11 cellular contexts compared by ENCODE assay signal in the genomic region with DNA sequence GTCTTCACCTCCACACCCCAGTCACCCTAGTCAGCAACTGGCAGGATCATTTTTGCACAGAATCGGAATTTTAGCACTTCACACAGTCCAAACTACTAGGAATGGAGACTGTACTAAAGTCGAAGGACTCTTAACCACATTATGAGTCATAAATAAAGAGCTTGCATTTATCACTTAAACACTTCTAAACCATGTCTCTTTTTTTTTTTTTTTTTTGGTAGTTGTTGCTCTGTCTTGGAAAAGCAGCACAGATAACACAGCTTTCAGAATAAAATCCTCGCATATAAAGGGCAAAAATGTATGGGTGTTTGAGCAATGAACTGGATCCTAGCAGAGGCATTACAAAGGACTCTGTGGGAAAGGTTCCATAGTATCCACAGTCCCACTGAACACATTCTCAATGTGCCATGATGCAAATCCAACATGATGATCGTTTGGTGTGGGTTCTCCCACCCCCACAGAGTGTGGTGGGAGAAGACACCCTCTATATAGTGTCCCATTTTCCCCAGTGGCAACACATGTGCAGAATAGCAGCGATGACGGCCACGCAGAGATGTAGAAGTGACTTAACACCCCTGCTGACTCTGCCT. TPM values are rescaled to one million over a fixed set of nuclear protein-coding genes. Genes with fewer than 3 reads are reported as not detected.
DNase-seq lines count a peak whose midpoint lies in the region; ATAC-seq, FAIRE-seq and TF ChIP-seq lines count a peak whose summit lies in the region.
"Had no signal": no experiment of that assay in that cellular context is flagged by ENCODE, and none has a peak within 500 bp of the region (broad histone marks: within the 10 kb centered on the region; RNA-seq: fewer than 3 reads in every experiment).

No MANE protein-coding gene starts in this region.

- CTCF ChIA-PET in activated naive CD4-positive, alpha-beta T cell treated with anti-CD3 and anti-CD28 coated beads for 36 hours (lab: Charles Lee) = no interaction called here

- peak overlapping the region; percentile 78 for H3K9ac ChIP-seq in astrocyte (ENCODE audit: low read length)

- H3K27ac Mint-ChIP-seq in astrocyte (ENCODE audit: unreplicated experiment) = peak overlapping the region; percentile 96
- H3K27ac Mint-ChIP-seq in activated naive CD4-positive, alpha-beta T cell treated with anti-CD3 and anti-CD28 coated beads for 36 hours = no peak overlapping the region

- H3K4me3 ChIP-seq in astrocyte (ENCODE audit: insufficient read depth, low read depth, low read length) = peak overlapping the region; percentile 40
- no peak overlapping the region for H3K4me3 ChIP-seq in uterus
- H3K4me3 ChIP-seq: HAP-1 had no signal

- H3K27me3 ChIP-seq in astrocyte (ENCODE audit: insufficient read depth, low read length) (no peaks in the 10 kb centered on the region), uterus (no peaks in the 10 kb centered on the region)

- peak; percentile 20 for FAIRE-seq in astrocyte (lab: Jason Lieb, UNC)

- no peaks in the 10 kb centered on the region for H4K20me1 ChIP-seq in astrocyte (ENCODE audit: insufficient read depth, low read length)

- H3K4me1 ChIP-seq in astrocyte (ENCODE audit: insufficient read depth, low read length) = peaks cover 56% of the 10 kb centered on the region
- H3K4me1 ChIP-seq in uterus = peaks cover 8 to 16% of the 10 kb centered on the region in 2 donors

- no peak overlapping the region for H2AFZ ChIP-seq in astrocyte (ENCODE audit: low read depth, low read length)

- peaks cover 65% of the 10 kb centered on the region for H3K4me1 Mint-ChIP-seq in astrocyte (ENCODE audit: low read depth, unreplicated experiment)
- H3K4me1 Mint-ChIP-seq in activated naive CD4-positive, alpha-beta T cell treated with anti-CD3 and anti-CD28 coated beads for 36 hours (ENCODE audit: low read depth) = peaks cover 11% of the 10 kb centered on the region

- H3K27me3 Mint-ChIP-seq in astrocyte (ENCODE audit: low read depth, unreplicated experiment) = no peaks in the 10 kb centered on the region
- H3K27me3 Mint-ChIP-seq in activated naive CD4-positive, alpha-beta T cell treated with anti-CD3 and anti-CD28 coated beads for 36 hours (ENCODE audit: low read depth) = peaks cover 3% of the 10 kb centered on the region

- H3K27ac ChIP-seq in astrocyte (ENCODE audit: low read depth, low read length) = peak overlapping the region; percentile 93
- peak overlapping the region; percentile 38 to 66 for H3K27ac ChIP-seq in uterus
- H3K27ac ChIP-seq: 22Rv1 had no signal

- intact Hi-C loops in uterus (cut with DNase I; ENCODE audit: low total_unique reads) = no loop called here
- intact Hi-C loops in activated naive CD4-positive, alpha-beta T cell treated with anti-CD3 and anti-CD28 coated beads for 36 hours (cut with micrococcal nuclease) = no loop called here

- peaks cover 21% of the 10 kb centered on the region for H3K36me3 Mint-ChIP-seq in astrocyte (ENCODE audit: low read depth, unreplicated experiment)
- H3K36me3 Mint-ChIP-seq in activated naive CD4-positive, alpha-beta T cell treated with anti-CD3 and anti-CD28 coated beads for 36 hours (ENCODE audit: low read depth) = peaks cover 1% of the 10 kb centered on the region

- H3K36me3 ChIP-seq in astrocyte (ENCODE audit: insufficient read depth, low read length) (no peaks in the 10 kb centered on the region), uterus (no peaks in the 10 kb centered on the region)
- H3K36me3 ChIP-seq: HAP-1 had no signal

- no peak for DNase-seq in activated CD4-positive, CD25-positive, alpha-beta regulatory T cell (lab: John Stamatoyannopoulos, UW)
- peak; percentile 93 for DNase-seq in astrocyte (ENCODE audit: low read depth)
- peak; percentile 80 for DNase-seq in glomerular visceral epithelial cell (ENCODE audit: extremely low spot score)
- DNase-seq in uterus = no peak
- DNase-seq in mesenteric fat pad (ENCODE audit: low spot score) = no peak
- no peak for DNase-seq in activated naive CD4-positive, alpha-beta T cell treated with anti-CD3 and anti-CD28 coated beads for 36 hours
- DNase-seq: NCI-H1436 treated with DMSO at 0.1 percent for 48 hours had no signal

- no peaks in the 10 kb centered on the region for H3K9me3 Mint-ChIP-seq in astrocyte (ENCODE audit: unreplicated experiment)
- no peaks in the 10 kb centered on the region for H3K9me3 Mint-ChIP-seq in activated naive CD4-positive, alpha-beta T cell treated with anti-CD3 and anti-CD28 coated beads for 36 hours

- TF ChIP-seq POLR2A in uterus (IDR thresholded peaks at IDR 0.05) = no peak

- no peak overlapping the region for H3K4me3 Mint-ChIP-seq in astrocyte (ENCODE audit: unreplicated experiment)
- no peak overlapping the region for H3K4me3 Mint-ChIP-seq in activated naive CD4-positive, alpha-beta T cell treated with anti-CD3 and anti-CD28 coated beads for 36 hours

- H3K9me3 ChIP-seq in astrocyte (ENCODE audit: insufficient read depth, low read depth, low read length) = no peaks in the 10 kb centered on the region
- no peaks in the 10 kb centered on the region for H3K9me3 ChIP-seq in uterus
- H3K9me3 ChIP-seq: HAP-1 had no signal

- peak overlapping the region; percentile 81 for H3K4me2 ChIP-seq in astrocyte (ENCODE audit: low read length)

- ATAC-seq in activated CD4-positive, CD25-positive, alpha-beta regulatory T cell treated with anti-CD3 and anti-CD28 coated beads, Interleukin-2, amount 50 U/mL, for 24 hours = peak; percentile 30 to 35
- no peak for ATAC-seq in GM21576 (IDR thresholded peaks at IDR 0.05; ENCODE audit: unreplicated experiment)

- peaks cover 69% of the 10 kb centered on the region for H3K79me2 ChIP-seq in astrocyte (ENCODE audit: insufficient read depth, low read length)

- TF ChIP-seq CTCF in astrocyte (IDR thresholded peaks at IDR 0.05; ENCODE audit: insufficient read depth, low read depth, low read length) (no peak), uterus (IDR thresholded peaks at IDR 0.05) (no peak)

RNA-seq across cellular contexts. Expression of gene FOXP1, which starts 47.1 kb away (rescaled TPM):
- total RNA-seq in astrocyte (107 and 124 TPM in 2 replicates), uterus (100 to 1,000 TPM in 3 of 4 donors, 10 to 100 TPM in 1; 54.2 to 152 (median 129) TPM), mesenteric fat pad (74.2 TPM)
- 10 to 100 TPM; 95.2 to 97.4 TPM for total RNA-seq in activated naive CD4-positive, alpha-beta T cell treated with anti-CD3 and anti-CD28 coated beads for 36 hours

Comparison
In these comparisons a context has a peak if more than half of its experiments do, and no peak if none do; other contexts are left out.
1. DNase-seq: peak in astrocyte (single experiment) and glomerular visceral epithelial cell (single experiment); none in activated CD4-positive, CD25-positive, alpha-beta regulatory T cell (0 of 4), uterus (0 of 2), mesenteric fat pad (single experiment) and activated naive CD4-positive, alpha-beta T cell treated with anti-CD3 and anti-CD28 coated beads for 36 hours (single experiment).